8 cellular contexts compared by ENCODE assay signal in genomic region chr10:73413528-73414229, GRCh38. TPM values are rescaled to one million over a fixed set of nuclear protein-coding genes. Genes with fewer than 3 reads are reported as not detected.
DNase-seq lines count a peak whose midpoint lies in the region; ATAC-seq and TF ChIP-seq lines count a peak whose summit lies in the region.

TSS of gene ANXA7 (minus strand) at chr10:73414058. CDS start at chr10:73400856, 13,202 bp downstream.

- peak within 1 kb of the TSS; percentile 94 for H3K4me3 Mint-ChIP-seq in activated CD4-positive, alpha-beta T cell treated with anti-CD3 and anti-CD28 coated beads for 36 hours

- peaks cover 52% of the 10 kb centered on the region for H3K4me1 Mint-ChIP-seq in activated CD4-positive, alpha-beta T cell treated with anti-CD3 and anti-CD28 coated beads for 36 hours

- TF ChIP-seq POLR2A in GM19099 (IDR thresholded peaks at IDR 0.05; ENCODE audit: extremely low read depth, insufficient read length, low read depth), result peak; percentile 86

- H3K27me3 Mint-ChIP-seq in activated CD4-positive, alpha-beta T cell treated with anti-CD3 and anti-CD28 coated beads for 36 hours, result peaks cover 3% of the 10 kb centered on the region

- DNase-seq in BJ (ENCODE audit: low read depth) (peak; percentile 23), NCI-H524 (lab: John Stamatoyannopoulos, UW) (peak; percentile 34 to 70), choroid plexus epithelial cell (ENCODE audit: low read depth) (peak; percentile 86), kidney tubule cell (ENCODE audit: low spot score) (peak; percentile 92)
- DNase-seq in activated CD4-positive, alpha-beta T cell treated with anti-CD3 and anti-CD28 coated beads for 36 hours, result peak; percentile 97
- peak; percentile 82 to 97 for DNase-seq in stimulated activated CD4-positive, alpha-beta T cell treated with anti-CD3 and anti-CD28 coated beads, Interleukin-1b, Interleukin-23, amount 100 ng/mL, for 1 hour (ENCODE audit: low read depth in 2 of 2)

- peak; percentile 46 for TF ChIP-seq CTCF in BJ (IDR thresholded peaks at IDR 0.05; ENCODE audit: insufficient read depth, low read depth, low read length)
- TF ChIP-seq CTCF in choroid plexus epithelial cell (conservative IDR thresholded peaks at IDR 0.05; ENCODE audit: low read depth, low read length), result peak; percentile 28

- POLR2A ChIA-PET in BJ (lab: Charles Lee), result no interaction called here
- POLR2A ChIA-PET in activated CD4-positive, alpha-beta T cell treated with anti-CD3 and anti-CD28 coated beads for 36 hours (lab: Charles Lee), result interaction anchor here (0.7 to 1.4 kb wide), 4 partner anchors 82 to 317 kb away, joined by 3 to 4 read pairs (median 4); partner anchors contain the start of genes DNAJC9, MRPS16 and PPP3CB

- CTCF ChIA-PET in BJ (lab: Yijun Ruan, JAX), result interaction anchor here (0.6 to 1.1 kb wide), 2 partner anchors 9 to 26 kb away, joined by 3 read pairs; no protein-coding TSS in a partner anchor
- CTCF ChIA-PET in activated CD4-positive, alpha-beta T cell treated with anti-CD3 and anti-CD28 coated beads for 36 hours (lab: Charles Lee), result interaction anchor here (0.5 to 1.2 kb wide), 3 partner anchors 13 to 216 kb away, joined by 3 to 6 read pairs (median 4); no protein-coding TSS in a partner anchor

- H3K36me3 ChIP-seq in BJ (ENCODE audit: control insufficient read depth, insufficient read depth, low read length), result no peaks in the 10 kb centered on the region

- peak; percentile 77 for ATAC-seq in HG03378 (IDR thresholded peaks at IDR 0.05; ENCODE audit: unreplicated experiment)
- peak; percentile 96 for ATAC-seq in activated CD4-positive, alpha-beta T cell treated with anti-CD3 and anti-CD28 coated beads for 36 hours

- intact Hi-C loops in activated CD4-positive, alpha-beta T cell treated with anti-CD3 and anti-CD28 coated beads for 36 hours (cut with DNase I, micrococcal nuclease), result loop anchor here (1.0 to 5.0 kb wide), 14 partner anchors 55 to 329 kb away; partner anchors contain the start of genes CFAP70 (in 2 of the 2), DNAJC9 (in 2 of the 2), MRPS16 (in 2 of the 2) and ECD (in 1 of the 2)

- H3K4me3 ChIP-seq in BJ (ENCODE audit: low read depth, low read length) (peak within 1 kb of the TSS; percentile 97), choroid plexus epithelial cell (ENCODE audit: low read depth, low read length) (peak within 1 kb of the TSS; percentile 98)

- peaks cover 18% of the 10 kb centered on the region for H3K36me3 Mint-ChIP-seq in activated CD4-positive, alpha-beta T cell treated with anti-CD3 and anti-CD28 coated beads for 36 hours (ENCODE audit: low read depth)

- H3K27me3 ChIP-seq in BJ (ENCODE audit: control insufficient read depth, insufficient read depth, low read length), result no peaks in the 10 kb centered on the region

- H3K27ac Mint-ChIP-seq in activated CD4-positive, alpha-beta T cell treated with anti-CD3 and anti-CD28 coated beads for 36 hours, result peak within 1 kb of the TSS; percentile 93

- H3K9me3 Mint-ChIP-seq in activated CD4-positive, alpha-beta T cell treated with anti-CD3 and anti-CD28 coated beads for 36 hours (ENCODE audit: low read depth), result no peaks in the 10 kb centered on the region

RNA-seq across cellular contexts. Expression of gene ANXA7, which starts in this region (rescaled TPM):
- 123 and 134 TPM in 2 replicates for polyA plus RNA-seq in BJ (2011; rRNA removed)
- 57.5 and 97.1 TPM in 2 replicates for polyA minus RNA-seq in BJ (2011; rRNA and poly(A)+ RNA removed)
- 100 to 1,000 TPM in 1 of 2 experiments, 10 to 100 TPM in 1; 94.6 to 118 TPM for total RNA-seq in activated CD4-positive, alpha-beta T cell treated with anti-CD3 and anti-CD28 coated beads for 36 hours

Comparison
In these comparisons a context has a peak if more than half of its experiments do, and no peak if none do; other contexts are left out.
1. Peak in every context shown above with its lines: DNase-seq, ATAC-seq and H3K4me3 ChIP-seq.
2. DNase-seq: peak in every context shown above with its lines; median percentile 97 in activated CD4-positive, alpha-beta T cell treated with anti-CD3 and anti-CD28 coated beads for 36 hours; 92 in kidney tubule cell; 90 in stimulated activated CD4-positive, alpha-beta T cell treated with anti-CD3 and anti-CD28 coated beads, Interleukin-1b, Interleukin-23, amount 100 ng/mL, for 1 hour; 86 in choroid plexus epithelial cell; 52 in NCI-H524; 23 in BJ.